ENCODE assay signal across 8 cellular contexts in the genomic region with DNA sequence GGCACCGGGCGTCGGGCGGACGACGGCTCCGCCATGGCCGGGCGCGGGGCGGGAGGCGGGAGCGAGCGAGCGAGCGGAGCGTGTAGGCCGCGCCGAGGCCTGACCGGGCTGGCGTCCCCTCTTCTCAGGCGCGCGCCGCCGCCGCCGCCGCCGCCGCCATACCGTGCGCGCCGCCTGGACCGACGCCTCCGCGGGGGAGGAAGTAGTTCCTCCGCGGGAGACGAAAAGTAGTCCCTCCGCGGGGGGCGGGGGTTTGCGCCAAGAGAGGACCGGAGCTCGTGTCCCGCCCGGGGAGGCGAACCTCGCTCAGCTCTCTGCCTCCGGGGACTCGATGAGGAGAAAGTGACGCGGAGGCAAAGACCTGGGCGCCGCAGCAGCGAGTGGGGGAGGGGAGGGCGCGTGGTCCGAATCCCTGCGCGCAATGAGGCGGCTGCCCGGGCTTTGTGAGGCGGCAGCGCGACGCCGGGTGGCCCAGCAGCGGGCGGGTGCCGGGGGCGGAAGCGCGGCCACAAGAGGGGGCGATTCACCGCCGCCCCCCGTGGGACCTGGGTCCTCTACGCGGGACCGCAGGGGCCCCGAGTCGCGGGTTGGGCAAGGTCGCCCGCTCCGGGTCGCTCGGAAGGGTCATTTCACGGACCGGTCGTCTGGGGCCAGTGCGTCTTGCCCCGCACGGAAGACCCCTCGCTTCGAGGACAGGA. TPM values are rescaled to one million over a fixed set of nuclear protein-coding genes. Genes with fewer than 3 reads are reported as not detected.
DNase-seq lines count a peak whose midpoint lies in the region; ATAC-seq and TF ChIP-seq lines count a peak whose summit lies in the region.

A gene (minus strand): TSS at position 176 of the 698 bp plus-strand sequence. CDS start 141 bp downstream, at position 35.

- no peaks in the 10 kb centered on the region for H3K9me3 ChIP-seq in mammary epithelial cell (replicated peaks; ENCODE audit: insufficient read depth, low read length)
- H3K9me3 ChIP-seq in spleen: no peaks in the 10 kb centered on the region

- H3K4me3 ChIP-seq in WI38 (ENCODE audit: low read depth, low read length) (peak within 1 kb of the TSS; percentile 75), mammary epithelial cell (replicated peaks in 1 of 3; ENCODE audit: insufficient read depth in 1 of 3, low read depth in 2 of 3, low read length in 3 of 3) (peak within 1 kb of the TSS; percentile 63 to 86 (median 65)), spleen (peak within 1 kb of the TSS; percentile 83 to 97 (median 90))

- peak within 1 kb of the TSS; percentile 90 for H3K9ac ChIP-seq in mammary epithelial cell (ENCODE audit: insufficient read depth, low read length)

- CTCF ChIA-PET in mammary epithelial cell (lab: Charles Lee; ENCODE audit: low non-redundant PET): no interaction called here

- 0% methylated on average over 2 of the region's 101 CpGs for WGBS in mammary epithelial cell (ENCODE audit: low coverage, missing lambda C conversion rate)
- 0 to 2% (median 1%) methylated on average over 33 to 101 of the region's 101 CpGs for WGBS in spleen, 5 donors

- H3K36me3 ChIP-seq in mammary epithelial cell (ENCODE audit: insufficient read depth, low read length) (peaks cover 6% of the 10 kb centered on the region), spleen (peaks cover 0 to 32% (median 9%) of the 10 kb centered on the region in 6 donors)

- peaks cover 45% of the 10 kb centered on the region for H3K79me2 ChIP-seq in mammary epithelial cell (ENCODE audit: insufficient read depth, low read length)

- TF ChIP-seq CTCF in WI38 (IDR thresholded peaks at IDR 0.05; ENCODE audit: low read depth, low read length): 0 out of 2 replicates have a peak, but pooled peaks have one; percentile 18
- no peak for TF ChIP-seq CTCF in mammary epithelial cell (conservative IDR thresholded peaks at IDR 0.05 in 1 of 2, IDR thresholded peaks at IDR 0.05 in 1 of 2; ENCODE audit: extremely low read depth in 1 of 2, insufficient read depth in 1 of 2, low read depth in 1 of 2, low read length in 2 of 2)
- TF ChIP-seq CTCF in spleen (IDR thresholded peaks at IDR 0.05 in 8 of 11, conservative IDR thresholded peaks at IDR 0.05 in 3 of 11): peak in 10 of 11 experiments; percentile 15 to 75 (median 43)

- H3K27ac ChIP-seq in mammary epithelial cell (ENCODE audit: insufficient read depth, low read depth, low read length) (peak within 1 kb of the TSS; percentile 86), spleen (peak within 1 kb of the TSS; percentile 73 to 98 (median 96))

- peak within 1 kb of the TSS; percentile 92 for H3K4me2 ChIP-seq in mammary epithelial cell (ENCODE audit: insufficient read depth, low read depth, low read length)

- peaks cover 32% of the 10 kb centered on the region for H3K4me1 ChIP-seq in mammary epithelial cell (ENCODE audit: insufficient read depth, low read length)
- H3K4me1 ChIP-seq in spleen: peaks cover 16 to 71% (median 33%) of the 10 kb centered on the region in 6 donors

- in situ Hi-C loops in mammary epithelial cell (cut with MboI; ENCODE audit: low sequenced_read_pairs in 2 of 2): loop anchor here in 1 of 2 donors (10.0 kb wide), 1 partner anchor 71 kb away; a partner anchor contains a TSS

- peak in 2 of 3 donors; percentile 47 to 56 for TF ChIP-seq POLR2A in spleen (IDR thresholded peaks at IDR 0.05)

- peak; percentile 41 for ATAC-seq in HG02973 (IDR thresholded peaks at IDR 0.05; ENCODE audit: unreplicated experiment)

- intact Hi-C loops in mammary epithelial cell (cut with micrococcal nuclease): loop anchor here (1.0 kb wide), 3 partner anchors 9 to 75 kb away; no protein-coding TSS in a partner anchor
- intact Hi-C loops in spleen (cut with DNase I; ENCODE audit: low total_unique reads): loop anchor here (10.0 kb wide), 1 partner anchor 71 kb away; a partner anchor contains a TSS

- peak within 1 kb of the TSS; percentile 89 for H2AFZ ChIP-seq in mammary epithelial cell (ENCODE audit: low read depth, low read length)

- DNase-seq in NK-92 treated with Interleukin-12 subunit alpha and Interleukin-12 subunit beta, amount 100 ng/mL, for 24 hours (lab: John Stamatoyannopoulos, UW): peak; percentile 74
- DNase-seq in NK-92 (lab: John Stamatoyannopoulos, UW; ENCODE audit: unreplicated experiment): no peak
- peak; percentile 81 for DNase-seq in NCI-H2171 treated with DMSO at 0.1 percent for 48 hours (lab: John Stamatoyannopoulos, UW)
- peak; percentile 82 for DNase-seq in mammary epithelial cell
- DNase-seq in inferior parietal cortex (ENCODE audit: extremely low spot score): peak; percentile 72
- peak; percentile 95 for DNase-seq in spleen

- dilution Hi-C loops in mammary epithelial cell (cut with HindIII; ENCODE audit: low sequenced_read_pairs): loop anchor here (5.0 kb wide), 1 partner anchor 34 kb away; a partner anchor contains a TSS

- no peaks in the 10 kb centered on the region for H3K27me3 ChIP-seq in mammary epithelial cell (ENCODE audit: insufficient read depth, low read length)
- no peaks in the 10 kb centered on the region for H3K27me3 ChIP-seq in spleen (replicated peaks in 1 of 7)

- H4K20me1 ChIP-seq in mammary epithelial cell (ENCODE audit: insufficient read depth, low read length): no peaks in the 10 kb centered on the region

- no TSS peak for BruUV-seq in mammary epithelial cell (replicated peaks; lab: Mats Ljungman, UMichigan)

RNA-seq across cellular contexts. Expression of the gene that starts here (rescaled TPM):
- 10 to 100 TPM; 29.2 to 60.0 TPM for total RNA-seq in mammary epithelial cell
- polyA plus RNA-seq in mammary epithelial cell: 6.5 TPM
- polyA minus RNA-seq in mammary epithelial cell: 36.1 TPM
- 10 to 100 TPM; 46.5 to 98.0 (median 60.5) TPM for total RNA-seq in spleen
- 10 to 100 TPM in 1 of 3 donors, 1 to 10 TPM in 2; 7.2 to 10.7 (median 9.1) TPM for polyA plus RNA-seq in spleen

Comparison
In these comparisons a context has a peak if more than half of its experiments do, and no peak if none do; other contexts are left out.
1. CTCF ChIP-seq: peak in WI38 (single experiment) and spleen (10 of 11); none in mammary epithelial cell (0 of 2).
2. Peak in every context shown above with its lines, with median percentiles within 50 percentile points of each other: H3K4me3 ChIP-seq.